8 cellular contexts compared by ENCODE assay signal in genomic region chr10:63465293-63466167, GRCh38. TPM values are rescaled to one million over a fixed set of nuclear protein-coding genes. Genes with fewer than 3 reads are reported as not detected.
DNase-seq lines count a peak whose midpoint lies in the region; ATAC-seq and TF ChIP-seq lines count a peak whose summit lies in the region.

A gene with protein sequence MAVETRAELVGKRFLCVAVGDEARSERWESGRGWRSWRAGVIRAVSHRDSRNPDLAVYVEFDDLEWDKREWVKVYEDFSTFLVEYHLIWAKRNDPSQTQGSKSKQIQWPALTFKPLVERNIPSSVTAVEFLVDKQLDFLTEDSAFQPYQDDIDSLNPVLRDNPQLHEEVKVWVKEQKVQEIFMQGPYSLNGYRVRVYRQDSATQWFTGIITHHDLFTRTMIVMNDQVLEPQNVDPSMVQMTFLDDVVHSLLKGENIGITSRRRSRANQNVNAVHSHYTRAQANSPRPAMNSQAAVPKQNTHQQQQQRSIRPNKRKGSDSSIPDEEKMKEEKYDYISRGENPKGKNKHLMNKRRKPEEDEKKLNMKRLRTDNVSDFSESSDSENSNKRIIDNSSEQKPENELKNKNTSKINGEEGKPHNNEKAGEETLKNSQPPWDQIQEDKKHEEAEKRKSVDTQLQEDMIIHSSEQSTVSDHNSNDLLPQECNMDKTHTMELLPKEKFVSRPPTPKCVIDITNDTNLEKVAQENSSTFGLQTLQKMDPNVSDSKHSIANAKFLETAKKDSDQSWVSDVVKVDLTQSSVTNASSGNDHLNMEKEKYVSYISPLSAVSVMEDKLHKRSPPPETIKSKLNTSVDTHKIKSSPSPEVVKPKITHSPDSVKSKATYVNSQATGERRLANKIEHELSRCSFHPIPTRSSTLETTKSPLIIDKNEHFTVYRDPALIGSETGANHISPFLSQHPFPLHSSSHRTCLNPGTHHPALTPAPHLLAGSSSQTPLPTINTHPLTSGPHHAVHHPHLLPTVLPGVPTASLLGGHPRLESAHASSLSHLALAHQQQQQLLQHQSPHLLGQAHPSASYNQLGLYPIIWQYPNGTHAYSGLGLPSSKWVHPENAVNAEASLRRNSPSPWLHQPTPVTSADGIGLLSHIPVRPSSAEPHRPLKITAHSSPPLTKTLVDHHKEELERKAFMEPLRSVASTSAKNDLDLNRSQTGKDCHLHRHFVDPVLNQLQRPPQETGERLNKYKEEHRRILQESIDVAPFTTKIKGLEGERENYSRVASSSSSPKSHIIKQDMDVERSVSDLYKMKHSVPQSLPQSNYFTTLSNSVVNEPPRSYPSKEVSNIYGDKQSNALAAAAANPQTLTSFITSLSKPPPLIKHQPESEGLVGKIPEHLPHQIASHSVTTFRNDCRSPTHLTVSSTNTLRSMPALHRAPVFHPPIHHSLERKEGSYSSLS (N-terminal part only) (minus strand): TSS chr10:63465977. CDS start chr10:63465662, 315 bp downstream.

- TF ChIP-seq POLR2A in right lobe of liver (IDR thresholded peaks at IDR 0.05), result peak; percentile 76

- H3K9me3 ChIP-seq in duodenal mucosa (ENCODE audit: control insufficient read depth in 1 of 2, low read length in 2 of 2) (no peaks in the 10 kb centered on the region), right lobe of liver (no peaks in the 10 kb centered on the region)

- H3K9ac ChIP-seq in duodenal mucosa (ENCODE audit: low read depth in 1 of 2, low read length in 2 of 2), result peak within 1 kb of the TSS; percentile 66 to 99

- peak; percentile 65 for ATAC-seq in GM18868 (IDR thresholded peaks at IDR 0.05; ENCODE audit: unreplicated experiment)
- peak; percentile 49 for ATAC-seq in HG03103 (IDR thresholded peaks at IDR 0.05; ENCODE audit: low read depth, unreplicated experiment)
- ATAC-seq in right lobe of liver, result peak; percentile 86 to 92 (median 89)

- H3K4me1 Mint-ChIP-seq in activated CD4-positive, alpha-beta memory T cell treated with anti-CD3 and anti-CD28 coated beads for 36 hours (ENCODE audit: low read depth), result peaks cover 18% of the 10 kb centered on the region

- intact Hi-C loops in activated CD4-positive, alpha-beta memory T cell treated with anti-CD3 and anti-CD28 coated beads for 36 hours (cut with micrococcal nuclease), result loop anchor here (1.0 to 5.0 kb wide), 4 partner anchors 55 to 238 kb away; no protein-coding TSS in a partner anchor
- intact Hi-C loops in right lobe of liver (cut with DNase I), result no loop called here

- H3K27me3 ChIP-seq in duodenal mucosa (ENCODE audit: control insufficient read depth in 1 of 2, insufficient read depth in 2 of 2, low read length in 2 of 2) (no peaks in the 10 kb centered on the region), right lobe of liver (no peaks in the 10 kb centered on the region)

- no peak for TF ChIP-seq CTCF in AG10803 (conservative IDR thresholded peaks at IDR 0.05; ENCODE audit: low read length)
- TF ChIP-seq CTCF in right lobe of liver (IDR thresholded peaks at IDR 0.05), result peak in 1 of 4 donors; percentile 4

- no peaks in the 10 kb centered on the region for H3K9me3 Mint-ChIP-seq in activated CD4-positive, alpha-beta memory T cell treated with anti-CD3 and anti-CD28 coated beads for 36 hours

- H3K36me3 Mint-ChIP-seq in activated CD4-positive, alpha-beta memory T cell treated with anti-CD3 and anti-CD28 coated beads for 36 hours, result no peaks in the 10 kb centered on the region

- H3K27ac ChIP-seq in duodenal mucosa (ENCODE audit: low read depth, low read length) (peak within 1 kb of the TSS; percentile 67), right lobe of liver (peak within 1 kb of the TSS; percentile 84 to 90 (median 86))

- H3K27me3 Mint-ChIP-seq in activated CD4-positive, alpha-beta memory T cell treated with anti-CD3 and anti-CD28 coated beads for 36 hours, result no peaks in the 10 kb centered on the region

- H3K4me3 ChIP-seq in AG10803 (ENCODE audit: low read length) (peak within 1 kb of the TSS; percentile 87), duodenal mucosa (ENCODE audit: low read depth in 1 of 2, low read length in 2 of 2) (peak within 1 kb of the TSS; percentile 76 to 96), right lobe of liver (peak within 1 kb of the TSS; percentile 78 to 84 (median 80))

- WGBS in right lobe of liver (ENCODE audit: insufficient coverage, low coverage, low lambda C conversion rate, missing lambda C conversion rate), result 0% methylated on average over 8 of the region's 104 CpGs

- H3K4me1 ChIP-seq in duodenal mucosa (ENCODE audit: control insufficient read depth in 1 of 2, insufficient read depth in 2 of 2, low read length in 2 of 2) (peaks cover 6 to 9% of the 10 kb centered on the region in 2 donors), right lobe of liver (peaks cover 0 to 9% (median 0%) of the 10 kb centered on the region in 4 donors)

- CTCF ChIA-PET in activated CD4-positive, alpha-beta memory T cell treated with anti-CD3 and anti-CD28 coated beads for 36 hours (lab: Charles Lee), result interaction anchor here (0.5 to 3.0 kb wide), 7 partner anchors 13 to 299 kb away, joined by 3 to 12 read pairs (median 4); no protein-coding TSS in a partner anchor

- H3K36me3 ChIP-seq in duodenal mucosa (ENCODE audit: control insufficient read depth in 1 of 2, insufficient read depth in 2 of 2, low read length in 2 of 2) (no peaks in the 10 kb centered on the region), right lobe of liver (no peaks in the 10 kb centered on the region)

- H3K4me3 Mint-ChIP-seq in activated CD4-positive, alpha-beta memory T cell treated with anti-CD3 and anti-CD28 coated beads for 36 hours, result peak within 1 kb of the TSS; percentile 91

- peak within 1 kb of the TSS; percentile 58 for H3K27ac Mint-ChIP-seq in activated CD4-positive, alpha-beta memory T cell treated with anti-CD3 and anti-CD28 coated beads for 36 hours

- POLR2A ChIA-PET in activated CD4-positive, alpha-beta memory T cell treated with anti-CD3 and anti-CD28 coated beads for 36 hours (lab: Charles Lee), result interaction anchor here (0.7 kb wide), 1 partner anchor 56 kb away, joined by 4 read pairs; no protein-coding TSS in a partner anchor

- peak; percentile 91 for DNase-seq in AG10803 (ENCODE audit: low read depth)
- DNase-seq in NCI-H526 treated with DMSO at 0.1 percent for 48 hours (lab: John Stamatoyannopoulos, UW), result peak; percentile 36
- DNase-seq in activated CD4-positive, alpha-beta memory T cell treated with anti-CD3 and anti-CD28 coated beads for 36 hours, result peak; percentile 69
- peak; percentile 84 to 86 (median 85) for DNase-seq in right lobe of liver
- DNase-seq in stimulated activated CD4-positive, alpha-beta T cell treated with anti-CD3 and anti-CD28 coated beads, Interleukin-4, amount 100 ng/mL, for 4 hours, result peak; percentile 43 to 54

RNA-seq across cellular contexts. Expression of the gene that starts here (rescaled TPM):
- total RNA-seq in activated CD4-positive, alpha-beta memory T cell treated with anti-CD3 and anti-CD28 coated beads for 36 hours, result 10 to 100 TPM; 42.6 to 47.3 TPM
- 10 to 100 TPM; 29.6 to 53.3 (median 38.2) TPM for total RNA-seq in right lobe of liver

Comparison
In these comparisons a context has a peak if more than half of its experiments do, and no peak if none do; other contexts are left out.
1. Peak in every context shown above with its lines: DNase-seq, ATAC-seq, H3K4me3 ChIP-seq and H3K27ac ChIP-seq.
2. DNase-seq: peak in every context shown above with its lines; median percentile 91 in AG10803; 85 in right lobe of liver; 69 in activated CD4-positive, alpha-beta memory T cell treated with anti-CD3 and anti-CD28 coated beads for 36 hours; 48 in stimulated activated CD4-positive, alpha-beta T cell treated with anti-CD3 and anti-CD28 coated beads, Interleukin-4, amount 100 ng/mL, for 4 hours; 36 in NCI-H526 treated with DMSO at 0.1 percent for 48 hours.